8 cellular contexts compared by ENCODE assay signal in genomic region chr2:8680931-8681760, GRCh38. TPM values are rescaled to one million over a fixed set of nuclear protein-coding genes. Genes with fewer than 3 reads are reported as not detected.
DNase-seq lines count a peak whose midpoint lies in the region; TF ChIP-seq lines count a peak whose summit lies in the region.

No MANE protein-coding gene starts in this region.

- CTCF ChIA-PET in GM10248 (lab: Yijun Ruan, JAX): interaction anchor here (1.1 to 3.2 kb wide), 3 partner anchors 12 to 1253 kb away, joined by 3 to 13 read pairs (median 4); no protein-coding TSS in a partner anchor

- POLR2A ChIA-PET in GM10248 (lab: Yijun Ruan, JAX): interaction anchor here (0.5 to 2.2 kb wide), 42 partner anchors 10 to 1931 kb away, joined by 3 to 27 read pairs (median 4); no protein-coding TSS in a partner anchor

- peak overlapping the region in 58 of 59 donors; percentile 55 to 99 (median 95) for H3K27ac ChIP-seq in dorsolateral prefrontal cortex

- intact Hi-C loops in dorsolateral prefrontal cortex (cut with DNase I): loop anchor here (5.0 to 10.0 kb wide), 2 partner anchors 156 to 1564 kb away; no protein-coding TSS in a partner anchor

- DNase-seq in AG08395 (ENCODE audit: low spot score) (peak; percentile 35), HAP-1 (ENCODE audit: low spot score in 2 of 2) (peak; percentile 65 to 85), NCI-H526 treated with DMSO at 0.1 percent for 48 hours (lab: John Stamatoyannopoulos, UW) (peak; percentile 78), dorsolateral prefrontal cortex (peak in 3 of 10 donors; percentile 32 to 64 (median 49)), medulla oblongata (ENCODE audit: extremely low spot score) (peak; percentile 71), GM10248 (ENCODE audit: extremely low spot score) (no peak)
- DNase-seq in activated CD4-positive, alpha-beta T cell treated with anti-CD3 and anti-CD28 coated beads, Interleukin-2, amount 50 U/mL, for 1 hour: peak; percentile 51
- DNase-seq in stimulated activated CD8-positive, alpha-beta memory T cell treated with anti-CD3 and anti-CD28 coated beads, Interleukin-12 subunit alpha, Interleukin-12 subunit beta, amount 100 ng/mL, for 24 hours (ENCODE audit: extremely low read depth): peak; percentile 84

- in situ Hi-C loops in HAP-1 (cut with MboI; ENCODE audit: low sequenced_read_pairs): loop anchor here (10.0 to 25.0 kb wide), 2 partner anchors 1469 to 1586 kb away; no protein-coding TSS in a partner anchor

- H3K4me3 ChIP-seq in HAP-1 (peak overlapping the region; percentile 31), dorsolateral prefrontal cortex (peak overlapping the region; percentile 44 to 93 (median 68))

- no peaks in the 10 kb centered on the region for H3K9me3 ChIP-seq in HAP-1

- H3K4me1 ChIP-seq in HAP-1: peaks cover 31% of the 10 kb centered on the region

- no peaks in the 10 kb centered on the region for H3K36me3 ChIP-seq in HAP-1 (replicated peaks)

- no peak for TF ChIP-seq CTCF in dorsolateral prefrontal cortex (IDR thresholded peaks at IDR 0.05 in 54 of 56, conservative IDR thresholded peaks at IDR 0.05 in 2 of 56; ENCODE audit: low read depth in 1 of 56, partially characterized antibody in 56 of 56)
- no peak for TF ChIP-seq CTCF in GM10248 (IDR thresholded peaks at IDR 0.05; ENCODE audit: control extremely low read depth, extremely low read depth, low read depth, missing control alignments)

- H3K27me3 ChIP-seq in HAP-1 (ENCODE audit: low read depth): no peaks in the 10 kb centered on the region
- H3K27me3 ChIP-seq in dorsolateral prefrontal cortex: peaks cover 0 to 12% (median 0%) of the 10 kb centered on the region in 45 donors

RNA-seq across cellular contexts. Expression of gene ID2, which starts 0.7 kb away (rescaled TPM):
- total RNA-seq in dorsolateral prefrontal cortex: 100 to 1,000 TPM in 103 of 120 experiments, 10 to 100 TPM in 17; 73.4 to 233 (median 124) TPM
